13 cellular contexts compared by ENCODE assay signal in the genomic region with DNA sequence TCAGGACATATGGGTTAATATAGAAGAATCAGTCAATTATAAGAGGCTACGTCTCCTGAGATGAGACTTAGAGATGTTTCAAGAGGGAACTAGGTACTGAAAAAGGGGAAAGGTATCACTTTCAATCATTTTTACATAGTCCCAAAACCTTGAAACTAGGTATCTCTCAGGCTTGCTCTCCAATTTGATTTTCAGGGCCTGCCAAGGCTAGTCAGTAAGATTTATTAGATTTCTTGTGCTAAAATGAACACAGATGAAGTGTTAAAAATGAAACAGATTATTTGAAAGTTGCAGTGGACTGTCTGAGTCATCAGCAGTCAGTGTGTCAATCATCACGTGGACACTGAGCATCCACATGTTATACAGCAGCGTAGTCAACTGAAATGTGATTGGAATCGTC.
"Had no signal": no experiment of that assay in that cellular context is flagged by ENCODE, and none has a peak within 500 bp of the region (broad histone marks: within the 10 kb centered on the region; RNA-seq: fewer than 3 reads in every experiment).

No MANE protein-coding gene starts in this region.

- DNase-seq: activated CD4-positive, alpha-beta T cell treated with anti-CD3 and anti-CD28 coated beads, Interleukin-2, amount 10 ng/mL, durations not matched to agents 7 days and 5 days; activated naive CD8-positive, alpha-beta T cell treated with anti-CD3 and anti-CD28 coated beads, Interleukin-2, amount 10 ng/mL, durations not matched to agents 7 days and 5 days; central memory CD4-positive, alpha-beta T cell; colonic mucosa; hippocampal formation; left ventricle myocardium inferior; mucosa of descending colon; naive thymus-derived CD4-positive, alpha-beta T cell; stimulated activated CD4-positive, alpha-beta T cell treated with anti-CD3 and anti-CD28 coated beads, Interleukin-1b, Interleukin-23, amount 100 ng/mL, for 48 hours; upper lobe of right lung had no signal

- ATAC-seq: mucosa of descending colon; naive thymus-derived CD4-positive, alpha-beta T cell; upper lobe of right lung had no signal

- H3K36me3 ChIP-seq: colonic mucosa, esophagus muscularis mucosa, left ventricle myocardium inferior, neutrophil, thoracic aorta, upper lobe of right lung had no signal

- H3K27me3 ChIP-seq: colonic mucosa, esophagus muscularis mucosa, neutrophil, upper lobe of right lung had no signal

- H3K27ac ChIP-seq: colonic mucosa, esophagus muscularis mucosa, left ventricle myocardium inferior, neutrophil, thoracic aorta, upper lobe of right lung had no signal

- H3K9me3 ChIP-seq: colonic mucosa, esophagus muscularis mucosa, mucosa of descending colon, neutrophil, thoracic aorta, upper lobe of right lung had no signal

- H3K4me3 ChIP-seq: colonic mucosa, esophagus muscularis mucosa, left ventricle myocardium inferior, mucosa of descending colon, thoracic aorta, upper lobe of right lung had no signal

- H3K4me1 ChIP-seq: colonic mucosa, esophagus muscularis mucosa, left ventricle myocardium inferior, upper lobe of right lung had no signal
